Comparison of ENCODE assay signal across 8 cellular contexts in genomic region chr3:72310028-72310987, GRCh38.
A peak's percentile ranks its signal among the peaks of the same experiment; 100 is the strongest.
DNase-seq lines count a peak whose midpoint lies in the region; ATAC-seq and TF ChIP-seq lines count a peak whose summit lies in the region.

No MANE protein-coding gene starts in this region.

- no peak for TF ChIP-seq POLR2A in esophagus squamous epithelium (IDR thresholded peaks at IDR 0.05)

- peaks cover 0 to 2% (median 0%) of the 10 kb centered on the region in 4 donors for H3K27me3 ChIP-seq in esophagus squamous epithelium
- no peaks in the 10 kb centered on the region for H3K27me3 ChIP-seq in rectal smooth muscle tissue (ENCODE audit: control insufficient read depth, insufficient read depth, low read length)

- no peak overlapping the region for H3K9ac ChIP-seq in rectal smooth muscle tissue (ENCODE audit: low read length)

- no peaks in the 10 kb centered on the region for H3K36me3 ChIP-seq in esophagus squamous epithelium
- no peaks in the 10 kb centered on the region for H3K36me3 ChIP-seq in rectal smooth muscle tissue (ENCODE audit: control insufficient read depth, insufficient read depth, low read length)

- H3K27ac ChIP-seq in esophagus squamous epithelium (peak overlapping the region in 3 of 4 donors; percentile 7 to 47 (median 25)), rectal smooth muscle tissue (ENCODE audit: low read depth, low read length) (no peak overlapping the region)

- TF ChIP-seq CTCF in esophagus squamous epithelium (IDR thresholded peaks at IDR 0.05) = peak in 1 of 6 experiments; percentile 13

- 46 to 52% methylated on average over 17 to 18 of the region's 19 CpGs for WGBS in esophagus squamous epithelium, 2 donors

- ATAC-seq in GM21737 (IDR thresholded peaks at IDR 0.05; ENCODE audit: unreplicated experiment) = peak; percentile 97

- intact Hi-C loops in esophagus squamous epithelium (cut with DNase I) = no loop called here

- H3K4me1 ChIP-seq in esophagus squamous epithelium = peaks cover 0 to 34% (median 5%) of the 10 kb centered on the region in 3 donors
- H3K4me1 ChIP-seq in rectal smooth muscle tissue (ENCODE audit: control insufficient read depth, insufficient read depth, low read length) = no peaks in the 10 kb centered on the region

- peak; percentile 6 for DNase-seq in activated naive CD4-positive, alpha-beta T cell treated with Interleukin-2 at 50 U/mL for 16 hours
- DNase-seq in activated naive CD4-positive, alpha-beta T cell treated with anti-CD3 and anti-CD28 coated beads, Interleukin-2, amount 50 U/mL, for 16 hours = no peak
- DNase-seq in Jurkat, Clone E6-1 (ENCODE audit: low read depth, low spot score) = peak; percentile 19
- DNase-seq in SW480 (ENCODE audit: low spot score) = peak; percentile 29
- no peak for DNase-seq in esophagus squamous epithelium (lab: John Stamatoyannopoulos, UW)
- DNase-seq in hippocampal formation (lab: John Stamatoyannopoulos, UW) = no peak

- H3K9me3 ChIP-seq in esophagus squamous epithelium = no peaks in the 10 kb centered on the region

- no peak overlapping the region for H3K4me3 ChIP-seq in Jurkat, Clone E6-1 (ENCODE audit: low read length)
- H3K4me3 ChIP-seq in esophagus squamous epithelium (peak overlapping the region in 1 of 4 donors; percentile 22), rectal smooth muscle tissue (ENCODE audit: low read length) (peak overlapping the region; percentile 47)

Comparison
In these comparisons a context has a peak if more than half of its experiments do, and no peak if none do; other contexts are left out.
1. DNase-seq: peak in activated naive CD4-positive, alpha-beta T cell treated with Interleukin-2 at 50 U/mL for 16 hours (single experiment), Jurkat, Clone E6-1 (single experiment) and SW480 (single experiment); none in activated naive CD4-positive, alpha-beta T cell treated with anti-CD3 and anti-CD28 coated beads, Interleukin-2, amount 50 U/mL, for 16 hours (single experiment), esophagus squamous epithelium (single experiment) and hippocampal formation (0 of 2).